Comparison of ENCODE assay signal across 13 cellular contexts in the genomic region with DNA sequence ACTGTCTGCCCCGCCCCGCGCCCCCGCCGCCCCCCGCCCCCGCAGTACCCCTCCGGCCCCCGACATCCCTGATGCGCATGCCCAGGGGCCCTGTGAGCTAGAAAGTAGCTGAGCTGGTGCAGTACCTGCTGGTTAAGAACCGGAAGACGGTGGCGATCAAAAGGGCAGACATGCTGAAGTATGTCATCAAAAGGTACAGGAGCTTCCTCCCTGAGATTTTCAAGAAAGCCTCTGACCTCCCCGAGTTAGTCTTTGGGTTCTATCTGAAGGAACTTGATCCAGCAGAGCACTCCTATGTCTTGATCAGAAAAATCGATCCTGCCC. TPM values are rescaled to one million over a fixed set of nuclear protein-coding genes. Genes with fewer than 3 reads are reported as not detected.
DNase-seq lines count a peak whose midpoint lies in the region; ATAC-seq and TF ChIP-seq lines count a peak whose summit lies in the region.
"Not testable (repeated sequence)": the region's sequence is repeated elsewhere in the genome, so short reads cannot be mapped to it uniquely, and the experiment has no call there.
"Had no signal": no experiment of that assay in that cellular context is flagged by ENCODE, and none has a peak within 500 bp of the region (broad histone marks: within the 10 kb centered on the region; RNA-seq: fewer than 3 reads in every experiment).

No MANE protein-coding gene starts in this region.

- peak; percentile 83 for ATAC-seq in GM18858 (IDR thresholded peaks at IDR 0.05; ENCODE audit: unreplicated experiment)
- peak; percentile 71 for ATAC-seq in GM19455 (IDR thresholded peaks at IDR 0.05; ENCODE audit: unreplicated experiment)
- ATAC-seq in GM21825 (IDR thresholded peaks at IDR 0.05; ENCODE audit: unreplicated experiment), result peak; percentile 73
- ATAC-seq in HG03060 (IDR thresholded peaks at IDR 0.05; ENCODE audit: low read depth, unreplicated experiment), result peak; percentile 69
- peak; percentile 94 for ATAC-seq in HG03457 (IDR thresholded peaks at IDR 0.05; ENCODE audit: unreplicated experiment)
- peak; percentile 84 for ATAC-seq in activated CD4-positive, alpha-beta T cell treated with anti-CD3 and anti-CD28 coated beads for 36 hours
- peak; percentile 76 for ATAC-seq in left lung

- H3K9me3 ChIP-seq in left lung, result not testable (repeated sequence)

- TF ChIP-seq CTCF in left lung (IDR thresholded peaks at IDR 0.05), result not testable (repeated sequence)

- not testable (repeated sequence) for H3K27me3 ChIP-seq in left lung

- not testable (repeated sequence) for H3K4me1 Mint-ChIP-seq in activated CD4-positive, alpha-beta T cell treated with anti-CD3 and anti-CD28 coated beads for 36 hours

- H3K36me3 ChIP-seq in left lung, result not testable (repeated sequence)

- not testable (repeated sequence) for DNase-seq in activated CD4-positive, alpha-beta T cell treated with anti-CD3 and anti-CD28 coated beads for 36 hours; left lung

- H3K9me3 Mint-ChIP-seq in activated CD4-positive, alpha-beta T cell treated with anti-CD3 and anti-CD28 coated beads for 36 hours (ENCODE audit: low read depth), result not testable (repeated sequence)

- not testable (repeated sequence) for H3K27ac ChIP-seq in left lung

- not testable (repeated sequence) for H3K4me3 ChIP-seq in left lung

- POLR2A ChIA-PET in activated CD4-positive, alpha-beta T cell treated with anti-CD3 and anti-CD28 coated beads for 36 hours (lab: Charles Lee), result not testable (repeated sequence)

- H3K4me1 ChIP-seq in left lung, result not testable (repeated sequence)

- H3K4me3 Mint-ChIP-seq in activated CD4-positive, alpha-beta T cell treated with anti-CD3 and anti-CD28 coated beads for 36 hours, result not testable (repeated sequence)

- H3K36me3 Mint-ChIP-seq in activated CD4-positive, alpha-beta T cell treated with anti-CD3 and anti-CD28 coated beads for 36 hours (ENCODE audit: low read depth), result not testable (repeated sequence)

- intact Hi-C loops in activated CD4-positive, alpha-beta T cell treated with anti-CD3 and anti-CD28 coated beads for 36 hours (cut with DNase I, micrococcal nuclease); left lung (cut with DNase I): not testable (repeated sequence)

- CTCF ChIA-PET in activated CD4-positive, alpha-beta T cell treated with anti-CD3 and anti-CD28 coated beads for 36 hours (lab: Charles Lee), result not testable (repeated sequence)

- H3K27me3 Mint-ChIP-seq in activated CD4-positive, alpha-beta T cell treated with anti-CD3 and anti-CD28 coated beads for 36 hours, result not testable (repeated sequence)

- H3K27ac Mint-ChIP-seq in activated CD4-positive, alpha-beta T cell treated with anti-CD3 and anti-CD28 coated beads for 36 hours, result not testable (repeated sequence)

RNA-seq across cellular contexts. Expression of a gene that starts 0.7 kb away (rescaled TPM):
- under 1 TPM in 1 of 2 experiments, not detected in 1; 0.18 TPM for total RNA-seq in activated CD4-positive, alpha-beta T cell treated with anti-CD3 and anti-CD28 coated beads for 36 hours
- under 1 TPM; 0.45 to 0.47 TPM for total RNA-seq in left lung
- total RNA-seq: dermis microvascular lymphatic vessel endothelial cell; epithelial cell of proximal tubule; G401; gastrocnemius medialis; T-helper 1 cell treated with Interleukin-12 subunit alpha and Interleukin-12 subunit beta and Interleukin-4 antibody, amounts not matched to agents 30 ng/mL and 1 ng/mL, for 36 hours; tibial nerve had no signal

RNA-seq across cellular contexts. Expression of a gene that starts 5.0 kb away (rescaled TPM):
- total RNA-seq in activated CD4-positive, alpha-beta T cell treated with anti-CD3 and anti-CD28 coated beads for 36 hours, result not detected
- not detected for total RNA-seq in left lung
- total RNA-seq: dermis microvascular lymphatic vessel endothelial cell; epithelial cell of proximal tubule; G401; gastrocnemius medialis; T-helper 1 cell treated with Interleukin-12 subunit alpha and Interleukin-12 subunit beta and Interleukin-4 antibody, amounts not matched to agents 30 ng/mL and 1 ng/mL, for 36 hours; tibial nerve had no signal

RNA-seq across cellular contexts. Expression of a gene that starts 30.6 kb away (rescaled TPM):
- not detected for total RNA-seq in activated CD4-positive, alpha-beta T cell treated with anti-CD3 and anti-CD28 coated beads for 36 hours
- total RNA-seq in left lung, result not detected
- total RNA-seq: dermis microvascular lymphatic vessel endothelial cell; epithelial cell of proximal tubule; G401; gastrocnemius medialis; T-helper 1 cell treated with Interleukin-12 subunit alpha and Interleukin-12 subunit beta and Interleukin-4 antibody, amounts not matched to agents 30 ng/mL and 1 ng/mL, for 36 hours; tibial nerve had no signal
